ENCODE assay signal across 21 cellular contexts in genomic region chrX:64230123-64230970, GRCh38. TPM values are rescaled to one million over a fixed set of nuclear protein-coding genes. Genes with fewer than 3 reads are reported as not detected.
DNase-seq lines count a peak whose midpoint lies in the region; ATAC-seq, FAIRE-seq and TF ChIP-seq lines count a peak whose summit lies in the region.
"Had no signal": no experiment of that assay in that cellular context is flagged by ENCODE, and none has a peak within 500 bp of the region (broad histone marks: within the 10 kb centered on the region; RNA-seq: fewer than 3 reads in every experiment).

Gene ASB12, minus strand, starts transcription at chrX:64230607. Its CDS starts 4,957 bp downstream, at chrX:64225650.

- H3K9me3 Mint-ChIP-seq in activated T-cell treated with anti-CD3 and anti-CD28 coated beads, Interleukin-2, amount 50 U/mL, for 72 hours = peaks cover 0 to 3% of the 10 kb centered on the region in 2 donors

- intact Hi-C loops in K562 (cut with micrococcal nuclease) (no loop called here), body of pancreas (cut with DNase I) (no loop called here)

- H3K4me1 Mint-ChIP-seq in activated T-cell treated with anti-CD3 and anti-CD28 coated beads, Interleukin-2, amount 50 U/mL, for 72 hours (ENCODE audit: low read depth) = no peaks in the 10 kb centered on the region

- TF ChIP-seq RAD21 in K562 (CRISPR knock-in tag; conservative IDR thresholded peaks at IDR 0.05 in 1 of 2, IDR thresholded peaks at IDR 0.05 in 1 of 2) = no peak

- H4K20me1 ChIP-seq in K562 (replicated peaks; ENCODE audit: control insufficient read depth, insufficient read depth, low read length) = no peaks in the 10 kb centered on the region

- CTCF ChIA-PET in K562 (lab: Yijun Ruan, JAX; ENCODE audit: low intra/inter-chr PET ratio) = no interaction called here

- no peaks in the 10 kb centered on the region for H3K27me3 Mint-ChIP-seq in activated T-cell treated with anti-CD3 and anti-CD28 coated beads, Interleukin-2, amount 50 U/mL, for 72 hours (ENCODE audit: low read depth)

- H3K4me1 ChIP-seq in K562 (replicated peaks in 1 of 2; ENCODE audit: control insufficient read depth in 2 of 2, insufficient read depth in 2 of 2, low read length in 2 of 2) (no peaks in the 10 kb centered on the region), body of pancreas (no peaks in the 10 kb centered on the region)

- no peak within 1 kb of the TSS for H3K9ac ChIP-seq in K562 (ENCODE audit: insufficient read depth in 1 of 2, low read depth in 2 of 2, low read length in 2 of 2)

- H3K9me1 ChIP-seq in K562 (ENCODE audit: control insufficient read depth, insufficient read depth, low read length) = no peaks in the 10 kb centered on the region

- no peak for TF ChIP-seq EP300 in K562 (IDR thresholded peaks at IDR 0.05; ENCODE audit: low read length)

- TF ChIP-seq CTCF in C4-2B (conservative IDR thresholded peaks at IDR 0.05) (peak; percentile 16; the same call in 1 of the 2 replicates), K562 (IDR thresholded peaks at IDR 0.05 in 2 of 3, conservative IDR thresholded peaks at IDR 0.05 in 1 of 3; ENCODE audit: insufficient read depth in 2 of 3, low read depth in 1 of 3, low read length in 3 of 3) (0 out of 6 replicates have a peak, but pooled peaks of 1 of the 3 experiments have one; percentile 4), body of pancreas (IDR thresholded peaks at IDR 0.05) (no peak)

- H3K27ac Mint-ChIP-seq in activated T-cell treated with anti-CD3 and anti-CD28 coated beads, Interleukin-2, amount 50 U/mL, for 72 hours = no peak within 1 kb of the TSS

- H3K36me3 ChIP-seq in H7 (replicated peaks; ENCODE audit: control insufficient read depth, insufficient read depth, low read length) (no peaks in the 10 kb centered on the region), K562 (ENCODE audit: control insufficient read depth, insufficient read depth, low read length) (no peaks in the 10 kb centered on the region), body of pancreas (replicated peaks in 1 of 2; ENCODE audit: insufficient read depth in 1 of 2, low read depth in 2 of 2) (no peaks in the 10 kb centered on the region)

- H3K36me3 Mint-ChIP-seq in activated T-cell treated with anti-CD3 and anti-CD28 coated beads, Interleukin-2, amount 50 U/mL, for 72 hours (ENCODE audit: insufficient read depth in 2 of 2) = no peaks in the 10 kb centered on the region

- in situ Hi-C loops in K562 (cut with MboI) = no loop called here

- BruUV-seq in K562 (replicated peaks; lab: Mats Ljungman, UMichigan) = no TSS peak

- no peak within 1 kb of the TSS for H3K4me2 ChIP-seq in K562 (ENCODE audit: insufficient read depth, low read length)

- H3K9me3 ChIP-seq in K562 (replicated peaks; ENCODE audit: control insufficient read depth, insufficient read depth, low read depth, low read length) (no peaks in the 10 kb centered on the region), body of pancreas (no peaks in the 10 kb centered on the region)

- H3K27ac ChIP-seq in C4-2B (no peak within 1 kb of the TSS), K562 (ENCODE audit: extremely low read depth, low read depth, low read length) (no peak within 1 kb of the TSS), body of pancreas (no peak within 1 kb of the TSS)

- H3K27me3 ChIP-seq in H7 (ENCODE audit: control insufficient read depth, insufficient read depth, low read length) = no peaks in the 10 kb centered on the region
- no peaks in the 10 kb centered on the region for H3K27me3 ChIP-seq in K562 (ENCODE audit: control insufficient read depth in 2 of 2, insufficient read depth in 2 of 2, low read length in 2 of 2)
- H3K27me3 ChIP-seq in body of pancreas = no peaks in the 10 kb centered on the region

- H2AFZ ChIP-seq in K562 (ENCODE audit: low read depth, low read length) = no peak within 1 kb of the TSS

- peak; percentile 56; the same call in 1 of the 3 replicates for ATAC-seq in K562
- ATAC-seq in activated T-cell treated with anti-CD3 and anti-CD28 coated beads, Interleukin-2, amount 50 U/mL, for 72 hours (replicated peaks in 1 of 2) = no peak
- ATAC-seq in body of pancreas = no peak
- ATAC-seq in GM19023 (IDR thresholded peaks at IDR 0.05; ENCODE audit: unreplicated experiment) = no peak
- ATAC-seq: PC-3 had no signal

- FAIRE-seq in K562 (lab: Jason Lieb, UNC) = no peak

- no peaks in the 10 kb centered on the region for H3K79me2 ChIP-seq in K562 (ENCODE audit: control insufficient read depth, insufficient read depth, low read length)

- DNase-seq in H7 = peak; percentile 39
- peak in 1 of 4 experiments; percentile 8 for DNase-seq in K562 (ENCODE audit: extremely low read depth in 1 of 4, low spot score in 3 of 4)
- peak; percentile 11 for DNase-seq in iPS-NIHi11 (ENCODE audit: low spot score)
- DNase-seq in activated CD4-positive, alpha-beta T cell treated with anti-CD3 and anti-CD28 coated beads for 4 hours = no peak
- no peak for DNase-seq in activated T-cell treated with anti-CD3 and anti-CD28 coated beads, Interleukin-2, amount 50 U/mL, for 72 hours
- DNase-seq in body of pancreas = no peak
- DNase-seq: ACHN, AML-193, COR-L47, EL, IMR-90, NCI-H1105, NCI-H1694 treated with DMSO at 0.1 percent for 48 hours, NCI-H446, NCI-H69, PC-3, T-helper 1 cell had no signal

- POLR2A ChIA-PET in K562 (lab: Yijun Ruan, JAX) = no interaction called here

- H3K4me3 Mint-ChIP-seq in activated T-cell treated with anti-CD3 and anti-CD28 coated beads, Interleukin-2, amount 50 U/mL, for 72 hours = no peak within 1 kb of the TSS

- 2% methylated on average over 6 of the region's 17 CpGs for WGBS in K562 (ENCODE audit: insufficient coverage, low coverage, missing lambda C conversion rate)
- 53 to 58% methylated on average over 8 of the region's 17 CpGs for WGBS in body of pancreas, 2 donors

- TF ChIP-seq POLR2A in K562 (conservative IDR thresholded peaks at IDR 0.05) (no peak), body of pancreas (IDR thresholded peaks at IDR 0.05) (no peak)

- no peak within 1 kb of the TSS for H3K4me3 ChIP-seq in H7 (ENCODE audit: insufficient read depth, low read depth, low read length)
- no peak within 1 kb of the TSS for H3K4me3 ChIP-seq in K562
- no peak within 1 kb of the TSS for H3K4me3 ChIP-seq in body of pancreas

TF ChIP-seq in K562, 482 proteins besides CTCF, POLR2A, EP300 and RAD21 (continues in another document):
- TF ChIP-seq ZKSCAN3 (CRISPR knock-in tag; IDR thresholded peaks at IDR 0.05) = no peak
- no peak for TF ChIP-seq ZNF354B (CRISPR knock-in tag; IDR thresholded peaks at IDR 0.05)
- no peak for TF ChIP-seq ZNF639 (CRISPR knock-in tag; conservative IDR thresholded peaks at IDR 0.05 in 1 of 2, IDR thresholded peaks at IDR 0.05 in 1 of 2)
- no peak for TF ChIP-seq NCOR1 (IDR thresholded peaks at IDR 0.05)
- TF ChIP-seq, protein P1, sequence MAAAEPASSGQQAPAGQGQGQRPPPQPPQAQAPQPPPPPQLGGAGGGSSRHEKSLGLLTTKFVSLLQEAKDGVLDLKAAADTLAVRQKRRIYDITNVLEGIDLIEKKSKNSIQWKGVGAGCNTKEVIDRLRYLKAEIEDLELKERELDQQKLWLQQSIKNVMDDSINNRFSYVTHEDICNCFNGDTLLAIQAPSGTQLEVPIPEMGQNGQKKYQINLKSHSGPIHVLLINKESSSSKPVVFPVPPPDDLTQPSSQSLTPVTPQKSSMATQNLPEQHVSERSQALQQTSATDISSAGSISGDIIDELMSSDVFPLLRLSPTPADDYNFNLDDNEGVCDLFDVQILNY (CRISPR knock-in tag; IDR thresholded peaks at IDR 0.05) = no peak

RNA-seq across cellular contexts. Expression of gene ASB12, which starts in this region (rescaled TPM):
- 0.73 and 0.78 TPM in 2 replicates for total RNA-seq in H7 (2014; rRNA removed; shearing (Covaris generic))
- 0.39 TPM in 1 of 2 replicates, not detected in the other for total RNA-seq in K562 (2011; cell fraction: chromatin; rRNA removed; ENCODE audit: low replicate concordance)
- 0.33 and 0.39 TPM in 2 replicates for total RNA-seq in K562 (2011; cell fraction: nucleolus; rRNA removed)
- total RNA-seq in K562 (2011; cell fraction: nucleoplasm; rRNA removed) = 0.46 TPM in 1 of 2 replicates, not detected in the other
- not detected in 2 replicates for total RNA-seq in K562 (2014; rRNA removed)
- 0.26 TPM in 1 of 2 replicates, not detected in the other for total RNA-seq in K562 (2014; rRNA removed; fragmentation: Illumina TruSeq; extraction: Trizol)
- total RNA-seq in K562 (2015; rRNA removed; fragmentation: Illumina TruSeq; extraction: Trizol) = 0.14 TPM in 1 of 2 replicates, not detected in the other
- 0.18 and 0.33 TPM in 2 replicates for total RNA-seq in K562 (2021)
- polyA plus RNA-seq in K562 (2011; rRNA removed) = 0.37 and 0.53 TPM in 2 replicates
- 0.35 and 1.5 TPM in 2 replicates for polyA plus RNA-seq in K562 (2011; cell fraction: cytosol; rRNA removed)
- 0.48 and 1.0 TPM in 2 replicates for polyA plus RNA-seq in K562 (2011; cell fraction: nucleus; rRNA removed)
- polyA plus RNA-seq in K562 (2012) = 0.22 and 0.42 TPM in 2 replicates
- polyA plus RNA-seq in K562 (2014; fragmentation: Illumina TruSeq; extraction: Trizol) = 0.21 and 0.24 TPM in 2 replicates
- under 1 TPM; 0.53 to 0.70 TPM for polyA plus RNA-seq in K562 (2014; fragmentation: Nextera tagmentation; extraction: Ambion mirVana)
- polyA plus RNA-seq in K562 (2014; rRNA removed) = 0.12 and 0.20 TPM in 2 replicates
- polyA minus RNA-seq in K562 (2011; rRNA and poly(A)+ RNA removed) = 0.51 and 0.53 TPM in 2 replicates
- not detected in 2 replicates for polyA minus RNA-seq in K562 (2011; cell fraction: cytosol; rRNA and poly(A)+ RNA removed)
- 0.22 TPM in 1 of 2 replicates, not detected in the other for polyA minus RNA-seq in K562 (2011; cell fraction: nucleus; rRNA and poly(A)+ RNA removed)
- total RNA-seq in activated T-cell treated with anti-CD3 and anti-CD28 coated beads, Interleukin-2, amount 50 U/mL, for 72 hours = under 1 TPM in 1 of 2 donors, not detected in 1; 0.31 TPM
- total RNA-seq in body of pancreas = not detected
- total RNA-seq: IMR-90, LHCN-M2, PC-3, SK-MEL-5 had no signal
- polyA plus RNA-seq: IMR-90 had no signal

Comparison
In these comparisons a context has a peak if more than half of its experiments do, and no peak if none do; other contexts are left out.
1. Peak in DNase-seq in H7; RNA of the gene not detected or under 1 TPM.